ENCODE assay signal across 27 cellular contexts in genomic region chr7:151374726-151375125, GRCh38. TPM values are rescaled to one million over a fixed set of nuclear protein-coding genes. Genes with fewer than 3 reads are reported as not detected.
"Had no signal": no experiment of that assay in that cellular context is flagged by ENCODE, and none has a peak within 500 bp of the region (broad histone marks: within the 10 kb centered on the region; RNA-seq: fewer than 3 reads in every experiment).

No MANE protein-coding gene starts in this region.

- H3K27ac Mint-ChIP-seq: activated CD4-positive, alpha-beta memory T cell treated with anti-CD3 and anti-CD28 coated beads for 36 hours; activated CD4-positive, alpha-beta T cell treated with anti-CD3 and anti-CD28 coated beads, Interleukin-2, amount 10 ng/mL, durations not matched to agents 24 days and 14 days; activated naive CD4-positive, alpha-beta T cell treated with anti-CD3 and anti-CD28 coated beads for 36 hours; activated T-cell treated with anti-CD3 and anti-CD28 coated beads, Interleukin-2, amount 50 U/mL, for 72 hours; endodermal cell had no signal

- H3K4me1 Mint-ChIP-seq: activated CD4-positive, alpha-beta T cell treated with anti-CD3 and anti-CD28 coated beads, Interleukin-2, amount 10 ng/mL, durations not matched to agents 24 days and 14 days; activated naive CD8-positive, alpha-beta T cell treated with anti-CD3 and anti-CD28 coated beads for 36 hours; memory B cell had no signal

- DNase-seq: activated CD4-positive, alpha-beta memory T cell treated with anti-CD3 and anti-CD28 coated beads for 36 hours; activated CD4-positive, alpha-beta T cell treated with anti-CD3 and anti-CD28 coated beads, Interleukin-2, amount 10 ng/mL, durations not matched to agents 24 days and 14 days; activated CD4-positive, CD25-positive, alpha-beta regulatory T cell treated with anti-CD3 and anti-CD28 coated beads, Interleukin-2, amount 50 U/mL, for 72 hours; activated naive CD4-positive, alpha-beta T cell treated with anti-CD3 and anti-CD28 coated beads for 36 hours; activated naive CD8-positive, alpha-beta T cell treated with anti-CD3 and anti-CD28 coated beads for 36 hours; activated T-cell treated with anti-CD3 and anti-CD28 coated beads, Interleukin-2, amount 50 U/mL, for 72 hours; adrenal gland; aorta; body of pancreas; foreskin keratinocyte; hypothalamus; immature natural killer cell; midbrain; naive thymus-derived CD4-positive, alpha-beta T cell; occipital lobe; stimulated activated CD4-positive, alpha-beta T cell treated with anti-CD3 and anti-CD28 coated beads, Interleukin-4, amount 100 ng/mL, for 24 hours; T1000; upper lobe of right lung had no signal

- H3K9me3 ChIP-seq: adrenal gland, body of pancreas, esophagus muscularis mucosa, heart left ventricle, right lobe of liver, upper lobe of right lung had no signal

- H3K27me3 Mint-ChIP-seq: activated CD4-positive, alpha-beta memory T cell treated with anti-CD3 and anti-CD28 coated beads for 36 hours; activated CD4-positive, alpha-beta T cell treated with anti-CD3 and anti-CD28 coated beads, Interleukin-2, amount 10 ng/mL, durations not matched to agents 24 days and 14 days; activated naive CD8-positive, alpha-beta T cell treated with anti-CD3 and anti-CD28 coated beads for 36 hours; memory B cell; naive thymus-derived CD4-positive, alpha-beta T cell; stimulated activated naive CD8-positive, alpha-beta T cell treated with anti-CD3 and anti-CD28 coated beads, Interleukin-15, Interleukin-2, amounts not matched to agents 100 ng/mL and 50 ng/mL, for 24 hours had no signal

- H3K4me3 ChIP-seq: adrenal gland, body of pancreas, esophagus muscularis mucosa, heart left ventricle, right lobe of liver, skin epidermis, upper lobe of right lung had no signal

- H3K27ac ChIP-seq: adrenal gland, body of pancreas, esophagus muscularis mucosa, foreskin keratinocyte, heart left ventricle, right lobe of liver, skin epidermis, upper lobe of right lung had no signal

- H3K4me3 Mint-ChIP-seq: activated CD4-positive, alpha-beta memory T cell treated with anti-CD3 and anti-CD28 coated beads for 36 hours; activated CD4-positive, alpha-beta T cell treated with anti-CD3 and anti-CD28 coated beads, Interleukin-2, amount 10 ng/mL, durations not matched to agents 24 days and 14 days; activated naive CD4-positive, alpha-beta T cell treated with anti-CD3 and anti-CD28 coated beads for 36 hours; activated naive CD8-positive, alpha-beta T cell treated with anti-CD3 and anti-CD28 coated beads for 36 hours; activated T-cell treated with anti-CD3 and anti-CD28 coated beads, Interleukin-2, amount 50 U/mL, for 72 hours; endodermal cell; immature natural killer cell; memory B cell; naive thymus-derived CD4-positive, alpha-beta T cell; stimulated activated effector memory CD8-positive, alpha-beta T cell treated with anti-CD3 and anti-CD28 coated beads, Interleukin-12 subunit alpha, Interleukin-12 subunit beta, amount 100 ng/mL, for 72 hours; stimulated activated naive CD8-positive, alpha-beta T cell treated with anti-CD3 and anti-CD28 coated beads, Interleukin-15, Interleukin-2, amounts not matched to agents 100 ng/mL and 50 ng/mL, for 24 hours; T-helper 1 cell treated with Interleukin-12 subunit alpha and Interleukin-12 subunit beta and Interleukin-4 antibody, amounts not matched to agents 30 μg/mL and 1 μg/mL, for 36 hours had no signal

- H3K27me3 ChIP-seq: adrenal gland, body of pancreas, esophagus muscularis mucosa, foreskin keratinocyte, heart left ventricle, right lobe of liver, upper lobe of right lung had no signal

- H3K9me3 Mint-ChIP-seq: activated CD4-positive, alpha-beta memory T cell treated with anti-CD3 and anti-CD28 coated beads for 36 hours; activated CD4-positive, alpha-beta T cell treated with anti-CD3 and anti-CD28 coated beads, Interleukin-2, amount 10 ng/mL, durations not matched to agents 24 days and 14 days; activated naive CD4-positive, alpha-beta T cell treated with anti-CD3 and anti-CD28 coated beads for 36 hours; activated naive CD8-positive, alpha-beta T cell treated with anti-CD3 and anti-CD28 coated beads for 36 hours; activated T-cell treated with anti-CD3 and anti-CD28 coated beads, Interleukin-2, amount 50 U/mL, for 72 hours; endodermal cell; immature natural killer cell; memory B cell; naive thymus-derived CD4-positive, alpha-beta T cell; stimulated activated effector memory CD8-positive, alpha-beta T cell treated with anti-CD3 and anti-CD28 coated beads, Interleukin-12 subunit alpha, Interleukin-12 subunit beta, amount 100 ng/mL, for 72 hours; stimulated activated naive CD8-positive, alpha-beta T cell treated with anti-CD3 and anti-CD28 coated beads, Interleukin-15, Interleukin-2, amounts not matched to agents 100 ng/mL and 50 ng/mL, for 24 hours; T-helper 1 cell treated with Interleukin-12 subunit alpha and Interleukin-12 subunit beta and Interleukin-4 antibody, amounts not matched to agents 30 μg/mL and 1 μg/mL, for 36 hours had no signal

- H3K4me1 ChIP-seq: adrenal gland, body of pancreas, esophagus muscularis mucosa, foreskin keratinocyte, heart left ventricle, right lobe of liver, upper lobe of right lung had no signal

RNA-seq across cellular contexts. Expression of gene WDR86, which starts 35.1 kb away (rescaled TPM):
- total RNA-seq: activated CD4-positive, alpha-beta T cell treated with anti-CD3 and anti-CD28 coated beads, Interleukin-2, amount 10 ng/mL, durations not matched to agents 24 days and 14 days; activated naive CD4-positive, alpha-beta T cell treated with anti-CD3 and anti-CD28 coated beads for 36 hours; activated naive CD8-positive, alpha-beta T cell treated with anti-CD3 and anti-CD28 coated beads for 36 hours; foreskin keratinocyte had no signal
- polyA plus RNA-seq: foreskin keratinocyte, heart left ventricle had no signal
